In the genomic region with DNA sequence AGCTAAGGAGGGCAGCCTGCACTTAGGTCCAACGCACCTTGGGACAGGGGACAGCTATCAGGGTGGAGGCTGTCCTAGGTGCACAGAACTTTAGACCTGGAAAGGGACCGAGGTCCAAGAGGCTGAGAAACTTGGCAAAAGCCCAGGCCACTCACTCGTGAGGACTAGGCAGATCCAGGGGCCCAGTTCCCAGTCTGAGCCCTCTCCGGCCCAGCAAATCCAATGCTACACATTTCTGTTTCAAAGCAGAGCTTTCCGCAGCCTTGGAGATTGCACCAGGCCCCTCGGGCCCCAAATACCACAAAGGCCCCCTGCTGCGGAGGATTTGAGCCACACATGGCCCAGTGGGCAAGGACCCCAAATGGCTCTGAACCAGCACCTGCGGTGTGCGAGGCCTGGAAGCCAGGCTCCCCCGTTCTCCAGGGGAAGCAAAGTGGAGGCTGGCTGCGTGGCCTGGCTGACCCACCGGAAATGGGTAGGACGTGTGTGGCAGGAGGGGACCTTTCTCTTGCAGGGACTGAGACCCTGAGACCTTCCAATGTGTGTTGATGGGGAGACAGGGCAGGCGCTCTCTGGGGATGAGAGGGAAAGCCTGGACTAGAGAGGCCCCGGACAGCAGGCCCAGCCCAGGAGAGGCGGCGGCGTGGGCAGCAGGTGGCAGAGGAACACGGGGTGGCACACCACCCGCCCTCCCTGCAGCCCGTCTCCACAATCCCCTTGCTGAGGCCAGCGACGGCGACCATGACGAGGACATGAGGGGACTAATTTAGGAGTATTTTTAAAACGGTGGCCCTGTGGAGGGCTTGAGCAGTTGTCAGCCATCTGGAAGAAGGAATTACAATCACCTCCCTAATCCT, we compare ENCODE assay signal across 12 cellular contexts.
DNase-seq lines count a peak whose midpoint lies in the region; ATAC-seq and TF ChIP-seq lines count a peak whose summit lies in the region.
"Had no signal": no experiment of that assay in that cellular context is flagged by ENCODE, and none has a peak within 500 bp of the region (broad histone marks: within the 10 kb centered on the region; RNA-seq: fewer than 3 reads in every experiment).

No MANE protein-coding gene starts in this region.

- peak; percentile 4 for DNase-seq in EH (ENCODE audit: low read depth)
- peak; percentile 40 for DNase-seq in astrocyte of the hippocampus (ENCODE audit: low read depth, low spot score)
- no peak for DNase-seq in psoas muscle
- DNase-seq in KBM-7, result no peak
- DNase-seq in AG08396 (ENCODE audit: low spot score), result no peak
- DNase-seq: activated CD4-positive, alpha-beta T cell treated with anti-CD3 and anti-CD28 coated beads, Interleukin-2, amount 10 ng/mL, durations not matched to agents 24 days and 14 days; Karpas-422; NCI-H2029 treated with DMSO at 0.1 percent for 48 hours; PC-3 had no signal

- intact Hi-C loops in psoas muscle (cut with DNase I), result loop anchor here in 1 of 2 donors (5.0 kb wide), 1 partner anchor 160 kb away; no protein-coding TSS in a partner anchor

- in situ Hi-C loops in KBM-7 (cut with MboI; ENCODE audit: low pct_unique_long_range_greater_than_20kb, low sequenced_read_pairs), result no loop called here

- peaks cover 3% of the 10 kb centered on the region for H3K4me1 ChIP-seq in iPS-15b (ENCODE audit: control insufficient read depth, insufficient read depth, low read length)
- peaks cover 63% of the 10 kb centered on the region for H3K4me1 ChIP-seq in psoas muscle

- H3K36me3 ChIP-seq in iPS-15b (ENCODE audit: control insufficient read depth, insufficient read depth, low read length) (no peaks in the 10 kb centered on the region), psoas muscle (ENCODE audit: insufficient read depth in 1 of 2, low read depth in 1 of 2) (no peaks in the 10 kb centered on the region)

- peak in 3 of 4 donors; percentile 13 to 37 (median 33) for ATAC-seq in psoas muscle
- ATAC-seq in GM18868 (IDR thresholded peaks at IDR 0.05; ENCODE audit: unreplicated experiment), result no peak
- ATAC-seq in GM18870 (IDR thresholded peaks at IDR 0.05; ENCODE audit: unreplicated experiment), result no peak
- ATAC-seq: PC-3 had no signal

- H3K27ac ChIP-seq in psoas muscle, result peak overlapping the region; percentile 63

- no peaks in the 10 kb centered on the region for H3K27me3 ChIP-seq in iPS-15b (ENCODE audit: control insufficient read depth, insufficient read depth, low read length)
- H3K27me3 ChIP-seq in psoas muscle (ENCODE audit: insufficient read depth in 3 of 3, low read length in 2 of 3), result no peaks in the 10 kb centered on the region

- H3K9me3 ChIP-seq in iPS-15b (ENCODE audit: control insufficient read depth, insufficient read depth, low read length) (no peaks in the 10 kb centered on the region), psoas muscle (no peaks in the 10 kb centered on the region)

- H3K9ac ChIP-seq in iPS-15b (ENCODE audit: low read depth, low read length), result peak overlapping the region; percentile 54

- 49 to 68% (median 51%) methylated on average over 26 of the region's 26 CpGs for WGBS in psoas muscle, 3 donors

- H3K4me3 ChIP-seq in iPS-15b (ENCODE audit: low read depth, low read length) (no peak overlapping the region), psoas muscle (no peak overlapping the region)

- TF ChIP-seq CTCF in psoas muscle (IDR thresholded peaks at IDR 0.05), result no peak

Comparison
In these comparisons a context has a peak if more than half of its experiments do, and no peak if none do; other contexts are left out.
1. DNase-seq: peak in EH (single experiment) and astrocyte of the hippocampus (single experiment); none in psoas muscle (0 of 2), KBM-7 (single experiment) and AG08396 (single experiment).
2. ATAC-seq: peak in psoas muscle (3 of 4); none in GM18868 (single experiment) and GM18870 (single experiment).